23 cellular contexts compared by ENCODE assay signal in genomic region chr2:43065036-43065435, GRCh38.
"Had no signal": no experiment of that assay in that cellular context is flagged by ENCODE, and none has a peak within 500 bp of the region (broad histone marks: within the 10 kb centered on the region; RNA-seq: fewer than 3 reads in every experiment).

No MANE protein-coding gene starts in this region.

- H3K4me3 Mint-ChIP-seq: activated CD4-positive, alpha-beta T cell treated with anti-CD3 and anti-CD28 coated beads for 36 hours; activated naive CD8-positive, alpha-beta T cell; activated T-cell treated with anti-CD3 and anti-CD28 coated beads, Interleukin-2, amount 50 U/mL, for 72 hours; brain; mesothelial cell of epicardium; naive B cell; neural progenitor cell; T-helper 2 cell treated with Interferon-gamma antibody and Interleukin-4, amounts not matched to agents 5 μg/mL and 100 μg/mL, for 36 hours; type B pancreatic cell had no signal

- H3K36me3 Mint-ChIP-seq: naive B cell had no signal

- ATAC-seq: activated CD4-positive, alpha-beta T cell treated with anti-CD3 and anti-CD28 coated beads for 36 hours; activated T-cell treated with anti-CD3 and anti-CD28 coated beads, Interleukin-2, amount 50 U/mL, for 72 hours; gastroesophageal sphincter; left colon had no signal

- H3K27me3 Mint-ChIP-seq: activated CD4-positive, alpha-beta T cell treated with anti-CD3 and anti-CD28 coated beads for 36 hours; activated naive CD8-positive, alpha-beta T cell; brain; type B pancreatic cell had no signal

- DNase-seq: activated CD4-positive, alpha-beta T cell treated with anti-CD3 and anti-CD28 coated beads for 36 hours; activated CD4-positive, CD25-positive, alpha-beta regulatory T cell; activated naive CD4-positive, alpha-beta T cell treated with Interleukin-2 at 50 U/mL for 16 hours; activated T-cell treated with anti-CD3 and anti-CD28 coated beads for 4 hours; activated T-cell treated with anti-CD3 and anti-CD28 coated beads, Interleukin-2, amount 50 U/mL, for 72 hours; cerebellar nuclear complex; effector memory CD4-positive, alpha-beta T cell; erythroblast; islet precursor cell; left colon; mammary epithelial cell; naive B cell; stimulated activated CD4-positive, alpha-beta T cell treated with anti-CD3 and anti-CD28 coated beads, Interleukin-15, amount 100 ng/mL, for 24 hours; stimulated activated CD4-positive, alpha-beta T cell treated with anti-CD3 and anti-CD28 coated beads, Interleukin-2, amount 100 ng/mL, for 24 hours; stimulated activated naive CD4-positive, alpha-beta T cell; T-helper 1 cell had no signal

- H3K27ac Mint-ChIP-seq: activated CD4-positive, alpha-beta T cell treated with anti-CD3 and anti-CD28 coated beads for 36 hours; activated T-cell treated with anti-CD3 and anti-CD28 coated beads, Interleukin-2, amount 50 U/mL, for 72 hours; mesothelial cell of epicardium; T-helper 2 cell treated with Interferon-gamma antibody and Interleukin-4, amounts not matched to agents 5 μg/mL and 100 μg/mL, for 36 hours; type B pancreatic cell had no signal
